ENCODE assay signal across 25 cellular contexts in genomic region chr1:208410409-208410808, GRCh38.
"Had no signal": no experiment of that assay in that cellular context is flagged by ENCODE, and none has a peak within 500 bp of the region (broad histone marks: within the 10 kb centered on the region; RNA-seq: fewer than 3 reads in every experiment).

No MANE protein-coding gene starts in this region.

- H3K27me3 ChIP-seq: colonic mucosa, right atrium auricular region, tibial nerve, upper lobe of left lung had no signal

- H3K4me3 ChIP-seq: colonic mucosa, lung, prostate gland, right atrium auricular region, thoracic aorta, tibial nerve, upper lobe of left lung had no signal

- H3K4me1 Mint-ChIP-seq: memory B cell; naive thymus-derived CD4-positive, alpha-beta T cell; nephron; stimulated activated naive B cell treated with anti-CD40 and anti-IgM and Interleukin-4, amounts not matched to agents 10 μg/mL and 1 μg/mL and 100 μg/mL, for 72 hours had no signal

- H3K9me3 Mint-ChIP-seq: dendritic cell treated with granulocyte-macrophage colony-stimulating factor and Interleukin-4, amounts not matched to agents 40 ng/mL and 50 ng/mL, for 4 days; endodermal cell; memory B cell; naive thymus-derived CD4-positive, alpha-beta T cell; nephron; stimulated activated naive B cell treated with anti-CD40 and anti-IgM and Interleukin-4, amounts not matched to agents 10 μg/mL and 1 μg/mL and 100 μg/mL, for 72 hours; stimulated activated naive CD8-positive, alpha-beta T cell treated with anti-CD3 and anti-CD28 coated beads, Interleukin-15, Interleukin-2, amounts not matched to agents 100 ng/mL and 50 ng/mL, for 24 hours had no signal

- H3K36me3 Mint-ChIP-seq: memory B cell; naive thymus-derived CD4-positive, alpha-beta T cell; stimulated activated naive B cell treated with anti-CD40 and anti-IgM and Interleukin-4, amounts not matched to agents 10 μg/mL and 1 μg/mL and 100 μg/mL, for 72 hours had no signal

- H3K36me3 ChIP-seq: colonic mucosa, prostate gland, right atrium auricular region, thoracic aorta, tibial nerve, upper lobe of left lung had no signal

- H3K4me1 ChIP-seq: colonic mucosa, prostate gland, right atrium auricular region, tibial nerve, upper lobe of left lung had no signal

- H3K27ac Mint-ChIP-seq: dendritic cell treated with granulocyte-macrophage colony-stimulating factor and Interleukin-4, amounts not matched to agents 40 ng/mL and 50 ng/mL, for 4 days; endodermal cell; memory B cell; naive thymus-derived CD4-positive, alpha-beta T cell; nephron; stimulated activated naive B cell treated with anti-CD40 and anti-IgM and Interleukin-4, amounts not matched to agents 10 μg/mL and 1 μg/mL and 100 μg/mL, for 72 hours; stimulated activated naive CD8-positive, alpha-beta T cell treated with anti-CD3 and anti-CD28 coated beads, Interleukin-15, Interleukin-2, amounts not matched to agents 100 ng/mL and 50 ng/mL, for 24 hours had no signal

- DNase-seq: colonic mucosa; effector CD8-positive, alpha-beta T cell; endodermal cell; head of caudate nucleus; kidney; midbrain; naive thymus-derived CD4-positive, alpha-beta T cell; nucleus accumbens; stimulated activated CD4-positive, alpha-beta T cell treated with anti-CD3 and anti-CD28 coated beads, Interleukin-2, amount 100 ng/mL, for 24 hours; stimulated activated CD4-positive, alpha-beta T cell treated with anti-CD3 and anti-CD28 coated beads, Interleukin-4, amount 100 ng/mL, for 24 hours; stimulated activated naive B cell treated with anti-CD40 and anti-IgM and Interleukin-4, amounts not matched to agents 10 μg/mL and 1 μg/mL and 100 μg/mL, for 72 hours; upper lobe of left lung had no signal

- H3K4me3 Mint-ChIP-seq: dendritic cell treated with granulocyte-macrophage colony-stimulating factor and Interleukin-4, amounts not matched to agents 40 ng/mL and 50 ng/mL, for 4 days; endodermal cell; memory B cell; naive thymus-derived CD4-positive, alpha-beta T cell; nephron; stimulated activated naive B cell treated with anti-CD40 and anti-IgM and Interleukin-4, amounts not matched to agents 10 μg/mL and 1 μg/mL and 100 μg/mL, for 72 hours; stimulated activated naive CD8-positive, alpha-beta T cell treated with anti-CD3 and anti-CD28 coated beads, Interleukin-15, Interleukin-2, amounts not matched to agents 100 ng/mL and 50 ng/mL, for 24 hours had no signal

- H3K9me3 ChIP-seq: colonic mucosa, prostate gland, right atrium auricular region, thoracic aorta, tibial nerve, upper lobe of left lung had no signal

- H3K27me3 Mint-ChIP-seq: stimulated activated naive B cell treated with anti-CD40 and anti-IgM and Interleukin-4, amounts not matched to agents 10 μg/mL and 1 μg/mL and 100 μg/mL, for 72 hours; stimulated activated naive CD8-positive, alpha-beta T cell treated with anti-CD3 and anti-CD28 coated beads, Interleukin-15, Interleukin-2, amounts not matched to agents 100 ng/mL and 50 ng/mL, for 24 hours had no signal

- H3K27ac ChIP-seq: colonic mucosa, epithelial cell of prostate, prostate gland, right atrium auricular region, thoracic aorta, tibial nerve, upper lobe of left lung had no signal

- ATAC-seq: esophagus mucosa; left lobe of liver; naive thymus-derived CD4-positive, alpha-beta T cell; sciatic nerve; stimulated activated naive B cell treated with anti-CD40 and anti-IgM and Interleukin-4, amounts not matched to agents 10 μg/mL and 1 μg/mL and 100 μg/mL, for 72 hours had no signal
